Comparison of ENCODE assay signal across 8 cellular contexts in the genomic region with DNA sequence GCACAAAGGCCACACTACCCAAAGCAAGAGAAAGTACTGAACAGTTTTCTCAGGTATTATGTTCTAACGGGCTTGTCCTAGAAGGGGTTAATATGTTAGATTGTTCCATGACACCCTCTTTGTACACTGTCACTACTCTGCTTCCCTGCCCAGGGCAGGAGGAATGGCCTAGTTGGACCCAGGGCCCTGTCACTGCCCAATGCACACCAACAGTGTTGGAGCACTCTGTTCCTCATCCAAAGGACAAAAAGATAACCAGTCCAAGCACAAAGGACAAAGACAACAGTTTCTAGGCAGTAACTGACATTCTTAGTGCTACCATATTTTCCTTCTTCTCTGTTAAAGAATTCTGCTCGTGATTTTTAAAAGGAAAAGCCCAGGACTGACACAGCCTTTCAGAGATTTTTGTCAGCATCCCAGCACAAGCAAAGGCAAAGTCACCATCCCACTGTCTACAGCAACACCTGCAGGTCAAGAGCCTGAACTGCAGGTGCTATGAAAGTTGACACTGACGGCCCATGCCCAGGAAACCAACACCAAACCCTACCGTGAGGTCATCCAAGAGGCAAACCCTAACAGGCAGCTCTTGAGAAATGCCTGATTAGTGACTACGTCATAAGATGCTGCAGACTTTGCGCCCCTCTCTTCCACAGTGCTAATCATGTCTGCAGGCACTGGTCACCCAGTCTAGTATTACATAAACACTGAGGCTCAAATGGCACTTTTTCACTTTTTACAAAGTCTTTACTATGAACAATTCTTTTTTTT. TPM values are rescaled to one million over a fixed set of nuclear protein-coding genes. Genes with fewer than 3 reads are reported as not detected.
A peak's percentile ranks its signal among the peaks of the same experiment; 100 is the strongest.
DNase-seq lines count a peak whose midpoint lies in the region; ATAC-seq and TF ChIP-seq lines count a peak whose summit lies in the region.

No MANE protein-coding gene starts in this region.

- intact Hi-C loops in A673 (cut with micrococcal nuclease; ENCODE audit: unreplicated experiment), result loop anchor here (1.0 kb wide), 1 partner anchor 236 kb away; no protein-coding TSS in a partner anchor
- intact Hi-C loops in activated CD4-positive, alpha-beta T cell treated with anti-CD3 and anti-CD28 coated beads, Interleukin-2, amount 10 ng/mL, durations not matched to agents 24 days and 14 days (cut with micrococcal nuclease), result loop anchor here (1.0 to 5.0 kb wide), 4 partner anchors 20 to 236 kb away; no protein-coding TSS in a partner anchor

- H3K36me3 ChIP-seq in A673 (ENCODE audit: insufficient read depth, low read length, poor library complexity, severe bottlenecking) (peaks cover 74% of the 10 kb centered on the region), liver (ENCODE audit: control insufficient read depth in 4 of 4, insufficient read depth in 3 of 4, low read depth in 1 of 4, low read length in 3 of 4) (peaks cover 0 to 38% (median 14%) of the 10 kb centered on the region in 4 donors)

- TF ChIP-seq RAD21 in liver (IDR thresholded peaks at IDR 0.05), result peak; percentile 99

- peaks cover 64% of the 10 kb centered on the region for H3K36me3 Mint-ChIP-seq in activated CD4-positive, alpha-beta T cell treated with anti-CD3 and anti-CD28 coated beads, Interleukin-2, amount 10 ng/mL, durations not matched to agents 24 days and 14 days (ENCODE audit: low read depth)

- no peaks in the 10 kb centered on the region for H3K27me3 ChIP-seq in A673 (replicated peaks; ENCODE audit: insufficient read depth, low read depth, low read length, poor library complexity)
- no peaks in the 10 kb centered on the region for H3K27me3 ChIP-seq in liver (ENCODE audit: control insufficient read depth in 4 of 4, insufficient read depth in 4 of 4, low read length in 3 of 4)

- no TSS peak for BruUV-seq in A673 (replicated peaks; lab: Mats Ljungman, UMichigan)

- H3K27ac Mint-ChIP-seq in activated CD4-positive, alpha-beta T cell treated with anti-CD3 and anti-CD28 coated beads, Interleukin-2, amount 10 ng/mL, durations not matched to agents 24 days and 14 days, result no peak overlapping the region

- ATAC-seq in GM18498 (IDR thresholded peaks at IDR 0.05; ENCODE audit: unreplicated experiment) (peak; percentile 84), HG03135 (IDR thresholded peaks at IDR 0.05; ENCODE audit: unreplicated experiment) (peak; percentile 78)

- H3K4me3 ChIP-seq in A673 (ENCODE audit: low read depth, low read length, poor library complexity, severe bottlenecking) (no peak overlapping the region), liver (ENCODE audit: low read depth in 1 of 3, low read length in 3 of 3) (no peak overlapping the region)

- DNase-seq in A673 (ENCODE audit: low spot score) (peak; percentile 68), NCI-H460 (ENCODE audit: extremely low read depth, low read depth) (peak; percentile 60), dedifferentiated amniotic fluid mesenchymal stem cell (ENCODE audit: extremely low spot score) (peak; percentile 70)
- DNase-seq in activated CD4-positive, alpha-beta T cell treated with anti-CD3 and anti-CD28 coated beads, Interleukin-2, amount 10 ng/mL, durations not matched to agents 24 days and 14 days, result peak; percentile 89
- DNase-seq in stimulated activated CD8-positive, alpha-beta memory T cell treated with anti-CD3 and anti-CD28 coated beads, Interleukin-12 subunit alpha, Interleukin-12 subunit beta, amount 100 ng/mL, for 1 hour (ENCODE audit: low read depth), result peak; percentile 39

- no peak overlapping the region for H3K9ac ChIP-seq in liver (ENCODE audit: low read depth in 1 of 2, low read length in 2 of 2)

- CTCF ChIA-PET in A673 (lab: Charles Lee), result interaction anchor here (0.7 kb wide), 1 partner anchor 229 kb away, joined by 3 read pairs; no protein-coding TSS in a partner anchor

- H3K27ac ChIP-seq in A673 (ENCODE audit: low read depth, low read length, poor library complexity, severe bottlenecking) (no peak overlapping the region), liver (ENCODE audit: low read depth in 1 of 2, low read length in 2 of 2) (peak overlapping the region in 1 of 2 donors; percentile 10)

- TF ChIP-seq CTCF in A673 (conservative IDR thresholded peaks at IDR 0.05; ENCODE audit: low read depth, low read length), result peak; percentile 85
- peak; percentile 99 for TF ChIP-seq CTCF in liver (IDR thresholded peaks at IDR 0.05; ENCODE audit: low read depth, low read length, missing input control)

- peaks cover under 1% of the 10 kb centered on the region for H3K9me3 Mint-ChIP-seq in activated CD4-positive, alpha-beta T cell treated with anti-CD3 and anti-CD28 coated beads, Interleukin-2, amount 10 ng/mL, durations not matched to agents 24 days and 14 days

- no peaks in the 10 kb centered on the region for H3K9me3 ChIP-seq in A673 (ENCODE audit: low read depth, low read length, poor library complexity, severe bottlenecking)
- H3K9me3 ChIP-seq in liver (ENCODE audit: control insufficient read depth in 4 of 4, low read length in 3 of 4), result no peaks in the 10 kb centered on the region

- peaks cover 15% of the 10 kb centered on the region for H3K4me1 Mint-ChIP-seq in activated CD4-positive, alpha-beta T cell treated with anti-CD3 and anti-CD28 coated beads, Interleukin-2, amount 10 ng/mL, durations not matched to agents 24 days and 14 days

- H3K4me1 ChIP-seq in A673 (ENCODE audit: insufficient read depth, low read length, poor library complexity, severe bottlenecking) (no peaks in the 10 kb centered on the region), liver (ENCODE audit: control insufficient read depth in 4 of 4, insufficient read depth in 4 of 4, low read length in 3 of 4) (peaks cover 0 to 18% (median 10%) of the 10 kb centered on the region in 4 donors)

- POLR2A ChIA-PET in A673 (lab: Charles Lee; ENCODE audit: low non-redundant PET), result no interaction called here

- WGBS in liver, result 25% methylated on average over 6 of the region's 6 CpGs

- H3K4me3 Mint-ChIP-seq in activated CD4-positive, alpha-beta T cell treated with anti-CD3 and anti-CD28 coated beads, Interleukin-2, amount 10 ng/mL, durations not matched to agents 24 days and 14 days, result no peak overlapping the region

- no peaks in the 10 kb centered on the region for H3K27me3 Mint-ChIP-seq in activated CD4-positive, alpha-beta T cell treated with anti-CD3 and anti-CD28 coated beads, Interleukin-2, amount 10 ng/mL, durations not matched to agents 24 days and 14 days

TF ChIP-seq in liver, 16 proteins besides CTCF, POLR2A, EP300 and RAD21:
- no peak for TF ChIP-seq YY1 (IDR thresholded peaks at IDR 0.05)
- TF ChIP-seq JUND (IDR thresholded peaks at IDR 0.05), result peak; percentile 37 to 46
- no peak for TF ChIP-seq TAF1 (conservative IDR thresholded peaks at IDR 0.05)
- TF ChIP-seq, protein P1, sequence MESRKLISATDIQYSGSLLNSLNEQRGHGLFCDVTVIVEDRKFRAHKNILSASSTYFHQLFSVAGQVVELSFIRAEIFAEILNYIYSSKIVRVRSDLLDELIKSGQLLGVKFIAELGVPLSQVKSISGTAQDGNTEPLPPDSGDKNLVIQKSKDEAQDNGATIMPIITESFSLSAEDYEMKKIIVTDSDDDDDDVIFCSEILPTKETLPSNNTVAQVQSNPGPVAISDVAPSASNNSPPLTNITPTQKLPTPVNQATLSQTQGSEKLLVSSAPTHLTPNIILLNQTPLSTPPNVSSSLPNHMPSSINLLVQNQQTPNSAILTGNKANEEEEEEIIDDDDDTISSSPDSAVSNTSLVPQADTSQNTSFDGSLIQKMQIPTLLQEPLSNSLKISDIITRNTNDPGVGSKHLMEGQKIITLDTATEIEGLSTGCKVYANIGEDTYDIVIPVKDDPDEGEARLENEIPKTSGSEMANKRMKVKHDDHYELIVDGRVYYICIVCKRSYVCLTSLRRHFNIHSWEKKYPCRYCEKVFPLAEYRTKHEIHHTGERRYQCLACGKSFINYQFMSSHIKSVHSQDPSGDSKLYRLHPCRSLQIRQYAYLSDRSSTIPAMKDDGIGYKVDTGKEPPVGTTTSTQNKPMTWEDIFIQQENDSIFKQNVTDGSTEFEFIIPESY (IDR thresholded peaks at IDR 0.05), result no peak
- TF ChIP-seq FOXA2 (IDR thresholded peaks at IDR 0.05), result no peak
- peak; percentile 40 to 48 for TF ChIP-seq HNF4A (conservative IDR thresholded peaks at IDR 0.05)
- TF ChIP-seq, protein P2, sequence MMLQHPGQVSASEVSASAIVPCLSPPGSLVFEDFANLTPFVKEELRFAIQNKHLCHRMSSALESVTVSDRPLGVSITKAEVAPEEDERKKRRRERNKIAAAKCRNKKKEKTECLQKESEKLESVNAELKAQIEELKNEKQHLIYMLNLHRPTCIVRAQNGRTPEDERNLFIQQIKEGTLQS (IDR thresholded peaks at IDR 0.05), result no peak
- TF ChIP-seq GABPA (IDR thresholded peaks at IDR 0.05 in 1 of 2, conservative IDR thresholded peaks at IDR 0.05 in 1 of 2), result peak in 1 of 2 donors; percentile 45
- no peak for TF ChIP-seq HNF4G (IDR thresholded peaks at IDR 0.05)
- peak; percentile 64 to 79 for TF ChIP-seq RXRA (IDR thresholded peaks at IDR 0.05)

RNA-seq across cellular contexts. Expression of a gene that starts 13.2 kb away (rescaled TPM):
- total RNA-seq in A673 (2021), result 119 and 123 TPM in 2 replicates
- total RNA-seq in NCI-H460 (2014; rRNA removed; shearing (Covaris generic)), result 52.1 and 55.9 TPM in 2 replicates
- 50.1 and 50.5 TPM in 2 replicates for polyA plus RNA-seq in NCI-H460 (2014; cell fraction: nucleus; rRNA removed)
- total RNA-seq in activated CD4-positive, alpha-beta T cell treated with anti-CD3 and anti-CD28 coated beads, Interleukin-2, amount 10 ng/mL, durations not matched to agents 24 days and 14 days, result 88.8 and 92.7 TPM in 2 replicates
- total RNA-seq in liver, result 10 to 100 TPM; 22.1 to 30.7 TPM
- 10 to 100 TPM; 15.4 to 26.4 TPM for polyA plus RNA-seq in liver

Comparison
In these comparisons a context has a peak if more than half of its experiments do, and no peak if none do; other contexts are left out.
1. DNase-seq: peak in every context shown above with its lines; median percentile 89 in activated CD4-positive, alpha-beta T cell treated with anti-CD3 and anti-CD28 coated beads, Interleukin-2, amount 10 ng/mL, durations not matched to agents 24 days and 14 days; 70 in dedifferentiated amniotic fluid mesenchymal stem cell; 68 in A673; 60 in NCI-H460; 39 in stimulated activated CD8-positive, alpha-beta memory T cell treated with anti-CD3 and anti-CD28 coated beads, Interleukin-12 subunit alpha, Interleukin-12 subunit beta, amount 100 ng/mL, for 1 hour.